ENCODE assay signal across 10 cellular contexts in genomic region chr5:2149196-2149541, GRCh38.
DNase-seq lines count a peak whose midpoint lies in the region; ATAC-seq and TF ChIP-seq lines count a peak whose summit lies in the region.
"Had no signal": no experiment of that assay in that cellular context is flagged by ENCODE, and none has a peak within 500 bp of the region (broad histone marks: within the 10 kb centered on the region; RNA-seq: fewer than 3 reads in every experiment).

No MANE protein-coding gene starts in this region.

- TF ChIP-seq CTCF in OCI-LY3 (IDR thresholded peaks at IDR 0.05; ENCODE audit: low read depth, low read length) (no peak), tibial nerve (IDR thresholded peaks at IDR 0.05) (no peak), uterus (IDR thresholded peaks at IDR 0.05) (no peak)

- TF ChIP-seq EP300 in tibial nerve (IDR thresholded peaks at IDR 0.05) = no peak

- H4K20me1 ChIP-seq in OCI-LY3 (ENCODE audit: insufficient read depth, low read length) = no peaks in the 10 kb centered on the region; the same call in 1 of the 2 replicates

- ATAC-seq in HG02759 (IDR thresholded peaks at IDR 0.05; ENCODE audit: unreplicated experiment) (peak; percentile 91), GM21515 (IDR thresholded peaks at IDR 0.05; ENCODE audit: unreplicated experiment) (no peak)

- no peak overlapping the region for H2AFZ ChIP-seq in OCI-LY3 (ENCODE audit: low read depth, low read length)

- H3K27ac ChIP-seq in OCI-LY3 (ENCODE audit: low read length) (no peak overlapping the region), tibial nerve (no peak overlapping the region), uterus (no peak overlapping the region)

- no peaks in the 10 kb centered on the region for H3K79me2 ChIP-seq in OCI-LY3 (ENCODE audit: low read length)

- H3K9me3 ChIP-seq in OCI-LY3 (ENCODE audit: insufficient read depth, low read length) (no peaks in the 10 kb centered on the region), tibial nerve (peaks cover 0 to 24% (median 0%) of the 10 kb centered on the region in 4 donors), uterus (no peaks in the 10 kb centered on the region)

- H3K4me2 ChIP-seq in OCI-LY3 (ENCODE audit: low read length) = peak overlapping the region; percentile 63

- intact Hi-C loops in head of caudate nucleus (cut with DNase I) (no loop called here), uterus (cut with DNase I; ENCODE audit: low total_unique reads) (no loop called here)

- peak overlapping the region; percentile 61 for H3K4me3 ChIP-seq in OCI-LY3 (ENCODE audit: low read length)
- no peak overlapping the region for H3K4me3 ChIP-seq in tibial nerve
- H3K4me3 ChIP-seq in uterus = no peak overlapping the region

- DNase-seq in GM03348 (ENCODE audit: low spot score) (peak; percentile 56), head of caudate nucleus (peak in 22 of 42 donors; percentile 20 to 76 (median 49)), tibial nerve (ENCODE audit: low spot score in 2 of 2) (no peak), uterus (no peak)
- DNase-seq in activated CD4-positive, alpha-beta T cell treated with anti-CD3 and anti-CD28 coated beads, Interleukin-2, amount 50 U/mL, for 4 hours = no peak
- DNase-seq: NCI-H526; stimulated activated CD4-positive, alpha-beta T cell treated with anti-CD3 and anti-CD28 coated beads, Interleukin-2, amount 100 ng/mL, for 24 hours had no signal

- WGBS in tibial nerve, 2 donors = 42 to 44% methylated on average over 15 of the region's 15 CpGs

- TF ChIP-seq POLR2A in tibial nerve (IDR thresholded peaks at IDR 0.05) (no peak), uterus (IDR thresholded peaks at IDR 0.05) (no peak)

- 0 out of 2 replicates have a peak, but pooled peaks cover 5% of the 10 kb centered on the region for H3K27me3 ChIP-seq in OCI-LY3 (ENCODE audit: low read depth, low read length)
- no peaks in the 10 kb centered on the region for H3K27me3 ChIP-seq in tibial nerve
- H3K27me3 ChIP-seq in uterus = no peaks in the 10 kb centered on the region

- no peak overlapping the region for H3K9ac ChIP-seq in OCI-LY3 (ENCODE audit: low read length)

- peaks cover 14% of the 10 kb centered on the region for H3K4me1 ChIP-seq in OCI-LY3 (ENCODE audit: low read length)
- H3K4me1 ChIP-seq in tibial nerve = no peaks in the 10 kb centered on the region
- H3K4me1 ChIP-seq in uterus = no peaks in the 10 kb centered on the region

- H3K36me3 ChIP-seq in OCI-LY3 (replicated peaks; ENCODE audit: low read depth, low read length) = no peaks in the 10 kb centered on the region
- no peaks in the 10 kb centered on the region for H3K36me3 ChIP-seq in tibial nerve
- no peaks in the 10 kb centered on the region for H3K36me3 ChIP-seq in uterus

Comparison
In these comparisons a context has a peak if more than half of its experiments do, and no peak if none do; other contexts are left out.
1. DNase-seq: peak in GM03348 (single experiment) and head of caudate nucleus (22 of 42); none in tibial nerve (0 of 2), uterus (0 of 2) and activated CD4-positive, alpha-beta T cell treated with anti-CD3 and anti-CD28 coated beads, Interleukin-2, amount 50 U/mL, for 4 hours (0 of 2).